9 cellular contexts compared by ENCODE assay signal in genomic region chr3:127406309-127407025, GRCh38.
DNase-seq lines count a peak whose midpoint lies in the region; ATAC-seq and TF ChIP-seq lines count a peak whose summit lies in the region.
"Had no signal": no experiment of that assay in that cellular context is flagged by ENCODE, and none has a peak within 500 bp of the region (broad histone marks: within the 10 kb centered on the region; RNA-seq: fewer than 3 reads in every experiment).

No MANE protein-coding gene starts in this region.

- peaks cover 26% of the 10 kb centered on the region for H3K27me3 Mint-ChIP-seq in mesothelial cell of epicardium (ENCODE audit: low read depth)

- H3K4me3 Mint-ChIP-seq in mesothelial cell of epicardium: no peak overlapping the region

- no peaks in the 10 kb centered on the region for H4K20me1 ChIP-seq in OCI-LY1 (ENCODE audit: insufficient read depth, low read length)

- TF ChIP-seq POLR2A in GM18505 (IDR thresholded peaks at IDR 0.05; ENCODE audit: borderline replicate concordance, extremely low read depth, insufficient read depth, insufficient read length): no peak

- peaks cover 2% of the 10 kb centered on the region for H3K4me1 Mint-ChIP-seq in mesothelial cell of epicardium

- H3K9me3 ChIP-seq in OCI-LY1 (ENCODE audit: low read length): no peaks in the 10 kb centered on the region

- no peaks in the 10 kb centered on the region for H3K79me2 ChIP-seq in OCI-LY1 (ENCODE audit: insufficient read depth, low read length)

- no peak overlapping the region for H3K4me2 ChIP-seq in OCI-LY1 (ENCODE audit: low read length)

- no peaks in the 10 kb centered on the region for H3K9me2 ChIP-seq in OCI-LY1 (ENCODE audit: low read depth, low read length)

- H3K36me3 Mint-ChIP-seq in mesothelial cell of epicardium: no peaks in the 10 kb centered on the region

- no peak overlapping the region for H3K27ac Mint-ChIP-seq in mesothelial cell of epicardium

- H3K36me3 ChIP-seq in OCI-LY1 (ENCODE audit: insufficient read depth, low read length): no peaks in the 10 kb centered on the region

- H3K9ac ChIP-seq in OCI-LY1 (ENCODE audit: low read length): no peak overlapping the region

- H3K9me3 Mint-ChIP-seq in mesothelial cell of epicardium: no peaks in the 10 kb centered on the region

- DNase-seq in 8988T: peak; percentile 59
- DNase-seq in GM12865 (ENCODE audit: low read depth): peak; percentile 55
- peak; percentile 18 for DNase-seq in glomerular visceral epithelial cell (ENCODE audit: extremely low spot score)
- no peak for DNase-seq in NCI-H146 (lab: John Stamatoyannopoulos, UW)
- DNase-seq in mesothelial cell of epicardium (ENCODE audit: low spot score in 2 of 2, unreplicated experiment in 2 of 2): no peak
- DNase-seq: KG1 had no signal

- H3K27me3 ChIP-seq in OCI-LY1 (ENCODE audit: insufficient read depth, low read length): no peaks in the 10 kb centered on the region

- no peaks in the 10 kb centered on the region for H3K4me1 ChIP-seq in OCI-LY1 (ENCODE audit: insufficient read depth, low read length, severe bottlenecking)

- H3K27ac ChIP-seq in OCI-LY1 (ENCODE audit: low read depth, low read length, poor library complexity, severe bottlenecking): no peak overlapping the region

- H2AFZ ChIP-seq in OCI-LY1 (ENCODE audit: low read length): no peak overlapping the region

- H3F3A ChIP-seq in OCI-LY1 (ENCODE audit: insufficient read depth, low read length): no peaks in the 10 kb centered on the region

- H3K4me3 ChIP-seq in GM12865 (ENCODE audit: low read depth, low read length) (no peak overlapping the region), OCI-LY1 (ENCODE audit: low read depth, low read length, poor library complexity, severe bottlenecking) (no peak overlapping the region)

- ATAC-seq in GM19467 (IDR thresholded peaks at IDR 0.05; ENCODE audit: unreplicated experiment) (no peak), GM18505 (IDR thresholded peaks at IDR 0.05; ENCODE audit: unreplicated experiment) (no peak)

- TF ChIP-seq CTCF in GM12865 (IDR thresholded peaks at IDR 0.05; ENCODE audit: insufficient read depth, low read depth, low read length, missing control alignments) (peak; percentile 57), OCI-LY1 (IDR thresholded peaks at IDR 0.05; ENCODE audit: low read length) (peak; percentile 42; the same call in 1 of the 2 replicates), mesothelial cell of epicardium (IDR thresholded peaks at IDR 0.05; ENCODE audit: unreplicated experiment) (no peak)

Comparison
In these comparisons a context has a peak if more than half of its experiments do, and no peak if none do; other contexts are left out.
1. DNase-seq: peak in 8988T (single experiment), GM12865 (single experiment) and glomerular visceral epithelial cell (single experiment); none in NCI-H146 (single experiment) and mesothelial cell of epicardium (0 of 2).